Comparison of ENCODE assay signal across 22 cellular contexts in the genomic region with DNA sequence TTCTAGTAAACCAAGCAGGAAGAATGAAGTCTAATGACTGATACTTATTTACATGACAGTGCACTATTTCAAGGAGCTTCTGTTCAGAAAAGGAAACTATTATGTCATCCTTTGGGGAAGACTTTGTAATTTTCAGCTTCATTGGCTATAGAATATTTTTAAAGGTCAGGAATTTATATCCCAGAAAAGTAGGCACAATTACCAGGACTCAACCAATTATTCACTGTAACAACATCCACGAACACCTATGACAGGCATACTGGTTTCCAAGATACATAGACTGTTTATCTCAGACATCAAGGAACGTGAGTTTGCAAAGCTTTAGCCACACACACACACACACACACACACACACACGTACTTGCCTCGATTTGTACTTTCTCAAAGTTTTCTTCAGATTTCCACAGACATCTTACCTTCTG. TPM values are rescaled to one million over a fixed set of nuclear protein-coding genes. Genes with fewer than 3 reads are reported as not detected.
"Had no signal": no experiment of that assay in that cellular context is flagged by ENCODE, and none has a peak within 500 bp of the region (broad histone marks: within the 10 kb centered on the region; RNA-seq: fewer than 3 reads in every experiment).

No MANE protein-coding gene starts in this region.

- H3K4me3 ChIP-seq: lung, tibial nerve, vagina had no signal

- H3K27ac ChIP-seq: epithelial cell of prostate, tibial nerve, vagina had no signal

- H3K9me3 Mint-ChIP-seq: central memory CD8-positive, alpha-beta T cell; effector memory CD8-positive, alpha-beta T cell; stimulated activated naive B cell treated with anti-CD40 and anti-IgM and Interleukin-4, amounts not matched to agents 10 μg/mL and 1 μg/mL and 100 μg/mL, for 72 hours had no signal

- H3K27me3 ChIP-seq: tibial nerve, vagina had no signal

- H3K4me1 Mint-ChIP-seq: brain had no signal

- H3K4me3 Mint-ChIP-seq: activated naive CD8-positive, alpha-beta T cell; central memory CD8-positive, alpha-beta T cell; effector memory CD8-positive, alpha-beta T cell; stimulated activated naive B cell treated with anti-CD40 and anti-IgM and Interleukin-4, amounts not matched to agents 10 μg/mL and 1 μg/mL and 100 μg/mL, for 72 hours had no signal

- H3K36me3 Mint-ChIP-seq: activated naive CD8-positive, alpha-beta T cell; brain; stimulated activated naive B cell treated with anti-CD40 and anti-IgM and Interleukin-4, amounts not matched to agents 10 μg/mL and 1 μg/mL and 100 μg/mL, for 72 hours had no signal

- H3K27me3 Mint-ChIP-seq: activated naive CD8-positive, alpha-beta T cell; central memory CD8-positive, alpha-beta T cell; effector memory CD8-positive, alpha-beta T cell had no signal

- H3K36me3 ChIP-seq: tibial nerve, vagina had no signal

- ATAC-seq: effector memory CD8-positive, alpha-beta T cell; left cardiac atrium; sciatic nerve; stimulated activated naive B cell treated with anti-CD40 and anti-IgM and Interleukin-4, amounts not matched to agents 10 μg/mL and 1 μg/mL and 100 μg/mL, for 72 hours had no signal

- H3K27ac Mint-ChIP-seq: activated naive CD8-positive, alpha-beta T cell; brain; effector memory CD8-positive, alpha-beta T cell; stimulated activated naive B cell treated with anti-CD40 and anti-IgM and Interleukin-4, amounts not matched to agents 10 μg/mL and 1 μg/mL and 100 μg/mL, for 72 hours had no signal

- H3K9me3 ChIP-seq: tibial nerve, vagina had no signal

- DNase-seq: activated CD4-positive, alpha-beta T cell treated with anti-CD3 and anti-CD28 coated beads, Interleukin-2, amount 50 U/mL, for 4 hours; activated CD4-positive, CD25-positive, alpha-beta regulatory T cell treated with anti-CD3 and anti-CD28 coated beads, Interleukin-2, amount 50 U/mL, for 72 hours; activated effector memory CD4-positive, alpha-beta T cell treated with anti-CD3 and anti-CD28 coated beads, Interleukin-2, amount 50 U/mL, for 16 hours; activated T-cell treated with anti-CD3 and anti-CD28 coated beads, Interleukin-2, amount 50 U/mL, for 1 hour; amygdala; effector memory CD8-positive, alpha-beta T cell; hypothalamus; left cardiac atrium; midbrain; posterior cingulate gyrus; stimulated activated CD4-positive, alpha-beta T cell treated with anti-CD3 and anti-CD28 coated beads, Interleukin-2, amount 100 ng/mL, for 24 hours; stimulated activated naive B cell treated with anti-CD40 and anti-IgM and Interleukin-4, amounts not matched to agents 10 μg/mL and 1 μg/mL and 100 μg/mL, for 72 hours had no signal

RNA-seq across cellular contexts. Expression of a gene that starts 23.2 kb away (rescaled TPM):
- total RNA-seq: glomerular endothelial cell, left cardiac atrium, lung, sciatic nerve, subcutaneous adipose tissue, tibial nerve, vagina had no signal
- polyA plus RNA-seq: lung had no signal

RNA-seq across cellular contexts. Expression of a gene that starts 27.2 kb away (rescaled TPM):
- total RNA-seq: glomerular endothelial cell, left cardiac atrium, lung, sciatic nerve, subcutaneous adipose tissue, tibial nerve, vagina had no signal
- polyA plus RNA-seq: lung had no signal

RNA-seq across cellular contexts. Expression of a gene that starts 30.5 kb away (rescaled TPM):
- total RNA-seq: glomerular endothelial cell, left cardiac atrium, lung, sciatic nerve, subcutaneous adipose tissue, tibial nerve, vagina had no signal
- polyA plus RNA-seq: lung had no signal

RNA-seq across cellular contexts. Expression of a gene that starts 57.5 kb away (rescaled TPM):
- total RNA-seq: glomerular endothelial cell, left cardiac atrium, lung, sciatic nerve, subcutaneous adipose tissue, tibial nerve, vagina had no signal
- polyA plus RNA-seq: lung had no signal
